In genomic region chr16:56281256-56281805, GRCh38 we compare ENCODE assay signal across 10 cellular contexts.
DNase-seq lines count a peak whose midpoint lies in the region; ATAC-seq and TF ChIP-seq lines count a peak whose summit lies in the region.
"Had no signal": no experiment of that assay in that cellular context is flagged by ENCODE, and none has a peak within 500 bp of the region (broad histone marks: within the 10 kb centered on the region; RNA-seq: fewer than 3 reads in every experiment).

No MANE protein-coding gene starts in this region.

- peak; percentile 51 for TF ChIP-seq CTCF in AG09309 (IDR thresholded peaks at IDR 0.05; ENCODE audit: control insufficient read depth, insufficient read depth, low read depth, low read length, missing control alignments)
- TF ChIP-seq CTCF in GM23338 (conservative IDR thresholded peaks at IDR 0.05; ENCODE audit: low read depth in 2 of 2): peak; percentile 43 to 52
- no peak; the same call in 1 of the 2 replicates for TF ChIP-seq CTCF in Panc1 (IDR thresholded peaks at IDR 0.05)
- TF ChIP-seq CTCF in prostate gland (IDR thresholded peaks at IDR 0.05): no peak

- H3K79me2 ChIP-seq in GM23338 (replicated peaks; ENCODE audit: insufficient read depth): no peaks in the 10 kb centered on the region

- intact Hi-C loops in Panc1 (cut with micrococcal nuclease; ENCODE audit: unreplicated experiment): no loop called here
- intact Hi-C loops in prostate gland (cut with DNase I): no loop called here

- no peak overlapping the region for H2AFZ ChIP-seq in GM23338

- no peak overlapping the region for H3K27ac ChIP-seq in GM23338 (ENCODE audit: low read depth)
- no peak overlapping the region for H3K27ac ChIP-seq in Panc1 (ENCODE audit: low read length)
- no peak overlapping the region for H3K27ac ChIP-seq in prostate gland
- H3K27ac ChIP-seq: Peyer's patch had no signal

- TF ChIP-seq POLR2A in prostate gland (IDR thresholded peaks at IDR 0.05): no peak

- ATAC-seq in GM23338 (peak; percentile 93), Panc1 (0 out of 2 replicates have a peak, but pooled peaks have one; percentile 53), T-cell (replicated peaks in 1 of 4) (no peak)
- no peak for ATAC-seq in naive thymus-derived CD8-positive, alpha-beta T cell

- peaks cover 79% of the 10 kb centered on the region for H3K4me1 Mint-ChIP-seq in GM23338
- H3K4me1 Mint-ChIP-seq in T-cell: peaks cover 19 to 38% (median 28%) of the 10 kb centered on the region in 3 donors
- peaks cover 8 to 41% (median 17%) of the 10 kb centered on the region in 4 donors for H3K4me1 Mint-ChIP-seq in naive thymus-derived CD8-positive, alpha-beta T cell

- H3K4me2 ChIP-seq in GM23338: peak overlapping the region; percentile 33

- H3K27ac Mint-ChIP-seq in GM23338: peak overlapping the region; percentile 76
- H3K27ac Mint-ChIP-seq in T-cell: no peak overlapping the region
- H3K27ac Mint-ChIP-seq in naive thymus-derived CD8-positive, alpha-beta T cell: no peak overlapping the region

- H3K4me3 ChIP-seq in AG09309 (ENCODE audit: control insufficient read depth, low read depth, low read length) (no peak overlapping the region), GM23338 (peak overlapping the region; percentile 18; the same call in 1 of the 2 replicates), Panc1 (ENCODE audit: low read depth in 2 of 2, low read length in 2 of 2) (no peak overlapping the region), prostate gland (no peak overlapping the region)
- H3K4me3 ChIP-seq: Peyer's patch had no signal

- H3K27me3 ChIP-seq in GM23338 (ENCODE audit: insufficient read depth) (no peaks in the 10 kb centered on the region), Panc1 (ENCODE audit: control insufficient read depth, insufficient read depth, low read length) (no peaks in the 10 kb centered on the region), prostate gland (replicated peaks; ENCODE audit: insufficient read depth) (no peaks in the 10 kb centered on the region)
- H3K27me3 ChIP-seq: Peyer's patch had no signal

- no peaks in the 10 kb centered on the region for H4K20me1 ChIP-seq in GM23338 (replicated peaks; ENCODE audit: insufficient read depth)

- H3K9me2 ChIP-seq in GM23338 (ENCODE audit: insufficient read depth): peaks cover 15% of the 10 kb centered on the region

- H3K4me1 ChIP-seq in GM23338 (ENCODE audit: insufficient read depth) (peaks cover 36% of the 10 kb centered on the region), Panc1 (ENCODE audit: control insufficient read depth, insufficient read depth, low read length) (no peaks in the 10 kb centered on the region), prostate gland (replicated peaks) (no peaks in the 10 kb centered on the region)
- H3K4me1 ChIP-seq: Peyer's patch had no signal

- H3F3A ChIP-seq in GM23338 (replicated peaks; ENCODE audit: low read depth): 0 out of 2 replicates have a peak, but pooled peaks cover 3% of the 10 kb centered on the region

- in situ Hi-C loops in Panc1 (cut with HindIII; ENCODE audit: low pct_unique_long_range_greater_than_20kb, low sequenced_read_pairs): no loop called here

- peaks cover 15% of the 10 kb centered on the region for H3K36me3 Mint-ChIP-seq in GM23338 (ENCODE audit: low read depth)
- H3K36me3 Mint-ChIP-seq in T-cell: no peaks in the 10 kb centered on the region
- H3K36me3 Mint-ChIP-seq in naive thymus-derived CD8-positive, alpha-beta T cell: no peaks in the 10 kb centered on the region

- H3K27me3 Mint-ChIP-seq in GM23338 (ENCODE audit: insufficient read depth, low read depth, poor library complexity) (peaks cover 11% of the 10 kb centered on the region), T-cell (no peaks in the 10 kb centered on the region)
- H3K27me3 Mint-ChIP-seq in naive thymus-derived CD8-positive, alpha-beta T cell: peaks cover 0 to 4% (median 0%) of the 10 kb centered on the region in 5 donors

- POLR2A ChIA-PET in Panc1 (lab: Charles Lee): no interaction called here
- POLR2A ChIA-PET in T-cell (lab: Charles Lee): no interaction called here
- POLR2A ChIA-PET in naive thymus-derived CD8-positive, alpha-beta T cell (lab: Charles Lee): no interaction called here

- H3K36me3 ChIP-seq in GM23338 (ENCODE audit: insufficient read depth) (no peaks in the 10 kb centered on the region), Panc1 (ENCODE audit: control insufficient read depth, insufficient read depth, low read length) (no peaks in the 10 kb centered on the region), prostate gland (no peaks in the 10 kb centered on the region)
- H3K36me3 ChIP-seq: Peyer's patch had no signal

- no peaks in the 10 kb centered on the region for H3K9me3 ChIP-seq in Panc1 (ENCODE audit: control insufficient read depth, insufficient read depth, low read depth, low read length)
- no peaks in the 10 kb centered on the region for H3K9me3 ChIP-seq in prostate gland
- H3K9me3 ChIP-seq: Peyer's patch had no signal

- BruUV-seq in Panc1 (replicated peaks; lab: Mats Ljungman, UMichigan): no TSS peak

- H3K4me3 Mint-ChIP-seq in GM23338 (peak overlapping the region; percentile 45), T-cell (no peak overlapping the region)
- H3K4me3 Mint-ChIP-seq in naive thymus-derived CD8-positive, alpha-beta T cell: no peak overlapping the region

- WGBS in prostate gland: 86% methylated on average over 2 of the region's 2 CpGs

- H3K9me3 Mint-ChIP-seq in GM23338: no peaks in the 10 kb centered on the region
- no peaks in the 10 kb centered on the region for H3K9me3 Mint-ChIP-seq in T-cell
- H3K9me3 Mint-ChIP-seq in naive thymus-derived CD8-positive, alpha-beta T cell: no peaks in the 10 kb centered on the region

- CTCF ChIA-PET in Panc1 (lab: Charles Lee) (no interaction called here), T-cell (lab: Charles Lee) (interaction anchor here (0.7 to 1.3 kb wide), 4 partner anchors 16 to 94 kb away, joined by 3 to 5 read pairs (median 4); no protein-coding TSS in a partner anchor)

- DNase-seq in AG09309 (ENCODE audit: low read depth) (no peak), GM23338 (ENCODE audit: low spot score) (peak; percentile 98), Panc1 (ENCODE audit: low read depth, low spot score) (no peak), iPS DF 19.7 (ENCODE audit: low read depth, low spot score) (peak; percentile 99), T-cell (no peak), prostate gland (ENCODE audit: low spot score) (no peak), A172 (ENCODE audit: low spot score) (no peak)
- no peak for DNase-seq in naive thymus-derived CD8-positive, alpha-beta T cell
- DNase-seq: amniotic stem cell had no signal

TF ChIP-seq in GM23338, 12 proteins besides CTCF, POLR2A, EP300 and RAD21 (continues in another document):
- no peak for TF ChIP-seq NANOG (IDR thresholded peaks at IDR 0.05; ENCODE audit: borderline replicate concordance)
- peak; percentile 90 for TF ChIP-seq ZNF462 (CRISPR knock-in tag; IDR thresholded peaks at IDR 0.05)
- no peak for TF ChIP-seq EZH2 (IDR thresholded peaks at IDR 0.05; ENCODE audit: low read depth, unreplicated experiment)

Comparison
In these comparisons a context has a peak if more than half of its experiments do, and no peak if none do; other contexts are left out.
1. DNase-seq: peak in GM23338 (single experiment) and iPS DF 19.7 (single experiment); none in AG09309 (single experiment), Panc1 (single experiment), T-cell (0 of 34), naive thymus-derived CD8-positive, alpha-beta T cell (0 of 10), prostate gland (single experiment) and A172 (single experiment).
2. CTCF ChIP-seq: peak in AG09309 (single experiment) and GM23338 (2 of 2); none in Panc1 (single experiment) and prostate gland (0 of 4).
3. ATAC-seq: peak in GM23338 (single experiment) and Panc1 (single experiment); none in T-cell (0 of 4) and naive thymus-derived CD8-positive, alpha-beta T cell (0 of 2).